Comparison of ENCODE assay signal across 1 cellular context in genomic region chr12:91562476-91562875, GRCh38.
TF ChIP-seq lines count a peak whose summit lies in the region.

No MANE protein-coding gene starts in this region.

TF ChIP-seq in GM12878, 131 proteins besides CTCF, POLR2A, EP300 and RAD21 (continued from another document):
- TF ChIP-seq BCLAF1 (IDR thresholded peaks at IDR 0.05) (no peak), JUNB (IDR thresholded peaks at IDR 0.05) (no peak), SKIL (IDR thresholded peaks at IDR 0.05; ENCODE audit: low read depth, poor library complexity, severe bottlenecking) (no peak), ZNF384 (IDR thresholded peaks at IDR 0.05; ENCODE audit: borderline replicate concordance, low read depth, low read length) (no peak), NR2C2 (IDR thresholded peaks at IDR 0.05; ENCODE audit: borderline replicate concordance, control insufficient read depth, insufficient read length, low read depth) (no peak), TCF7 (IDR thresholded peaks at IDR 0.05; ENCODE audit: borderline replicate concordance) (no peak), ZBTB4 (CRISPR knock-in tag; IDR thresholded peaks at IDR 0.05) (no peak)
